Comparison of ENCODE assay signal across 1 cellular context in the genomic region with DNA sequence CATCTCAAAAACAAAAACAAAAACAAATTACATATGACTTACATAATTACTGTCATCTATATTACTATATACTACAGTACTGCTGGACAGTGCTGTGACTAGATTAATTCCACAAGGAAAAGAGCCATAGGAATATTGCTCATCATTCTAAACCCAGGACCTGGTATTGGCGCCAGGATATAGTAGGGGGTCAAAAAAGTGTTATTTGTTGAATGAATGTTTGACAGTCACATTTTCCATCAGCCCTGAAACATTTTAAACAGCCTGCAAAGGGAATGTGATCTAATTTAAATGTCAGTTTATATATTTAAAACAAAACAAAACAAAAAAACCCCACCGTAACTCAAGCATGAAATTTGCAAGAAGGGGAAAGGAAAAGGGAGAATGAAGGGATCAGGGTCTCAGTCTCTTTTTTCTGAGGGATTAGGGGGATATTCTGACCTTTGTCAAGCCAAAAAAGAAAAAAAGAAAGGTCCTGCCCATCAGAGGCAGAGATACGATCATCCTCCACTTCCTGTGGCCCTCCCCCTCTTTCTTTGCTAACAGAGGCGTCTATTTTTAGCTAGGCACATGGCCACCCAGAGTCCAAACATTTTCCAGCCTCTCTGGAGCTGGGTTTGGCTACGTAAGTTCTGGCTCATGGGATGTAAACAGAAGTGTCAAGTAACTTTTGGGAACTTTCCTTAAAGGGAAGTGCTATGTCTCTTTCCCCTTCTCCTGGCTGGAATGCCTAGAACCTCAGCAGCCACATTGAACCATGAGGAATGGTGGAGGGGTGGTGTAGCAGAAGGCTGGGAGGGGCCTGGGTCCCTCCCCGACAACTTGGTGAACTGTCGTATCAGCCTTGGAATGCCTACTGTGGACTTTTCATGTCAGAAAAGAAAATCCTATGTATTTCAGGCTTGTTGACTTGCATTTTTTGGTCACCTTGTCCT.
A peak's percentile ranks its signal among the peaks of the same experiment; 100 is the strongest.
TF ChIP-seq lines count a peak whose summit lies in the region.

No MANE protein-coding gene starts in this region.

TF ChIP-seq in K562, 482 proteins besides CTCF, POLR2A, EP300 and RAD21 (continued from another document and continues in another):
- TF ChIP-seq MGA (IDR thresholded peaks at IDR 0.05) = peak; percentile 95
- no peak for TF ChIP-seq ZNF830 (CRISPR knock-in tag; IDR thresholded peaks at IDR 0.05)
- peak; percentile 89; the same call in 1 of the 2 replicates for TF ChIP-seq HDAC2 (IDR thresholded peaks at IDR 0.05)
- 0 out of 2 replicates have a peak, but pooled peaks have one; percentile 30 for TF ChIP-seq NCOA1 (IDR thresholded peaks at IDR 0.05; ENCODE audit: low read depth)
- no peak for TF ChIP-seq ZBTB1 (CRISPR knock-in tag; IDR thresholded peaks at IDR 0.05; ENCODE audit: borderline replicate concordance, low read depth)
- no peak for TF ChIP-seq MXI1 (IDR thresholded peaks at IDR 0.05; ENCODE audit: low read depth, low read length)
- peak; percentile 74 for TF ChIP-seq ATF7 (IDR thresholded peaks at IDR 0.05)
- TF ChIP-seq U2AF2 (optimal IDR thresholded peaks at IDR 0.05; ENCODE audit: low read depth, low read length) = no peak
- no peak for TF ChIP-seq ZNF778 (CRISPR knock-in tag; IDR thresholded peaks at IDR 0.05)
- no peak for TF ChIP-seq XRCC4 (IDR thresholded peaks at IDR 0.05; ENCODE audit: extremely low read depth, insufficient read depth, insufficient read length)
- TF ChIP-seq PHB2 (IDR thresholded peaks at IDR 0.05; ENCODE audit: low read depth) = no peak
- TF ChIP-seq NFATC3 (IDR thresholded peaks at IDR 0.05) = no peak
- no peak for TF ChIP-seq CEBPG (CRISPR knock-in tag; IDR thresholded peaks at IDR 0.05)
- no peak for TF ChIP-seq CEBPG (tag; conservative IDR thresholded peaks at IDR 0.05 in 1 of 2, IDR thresholded peaks at IDR 0.05 in 1 of 2)
- TF ChIP-seq, protein P1, sequence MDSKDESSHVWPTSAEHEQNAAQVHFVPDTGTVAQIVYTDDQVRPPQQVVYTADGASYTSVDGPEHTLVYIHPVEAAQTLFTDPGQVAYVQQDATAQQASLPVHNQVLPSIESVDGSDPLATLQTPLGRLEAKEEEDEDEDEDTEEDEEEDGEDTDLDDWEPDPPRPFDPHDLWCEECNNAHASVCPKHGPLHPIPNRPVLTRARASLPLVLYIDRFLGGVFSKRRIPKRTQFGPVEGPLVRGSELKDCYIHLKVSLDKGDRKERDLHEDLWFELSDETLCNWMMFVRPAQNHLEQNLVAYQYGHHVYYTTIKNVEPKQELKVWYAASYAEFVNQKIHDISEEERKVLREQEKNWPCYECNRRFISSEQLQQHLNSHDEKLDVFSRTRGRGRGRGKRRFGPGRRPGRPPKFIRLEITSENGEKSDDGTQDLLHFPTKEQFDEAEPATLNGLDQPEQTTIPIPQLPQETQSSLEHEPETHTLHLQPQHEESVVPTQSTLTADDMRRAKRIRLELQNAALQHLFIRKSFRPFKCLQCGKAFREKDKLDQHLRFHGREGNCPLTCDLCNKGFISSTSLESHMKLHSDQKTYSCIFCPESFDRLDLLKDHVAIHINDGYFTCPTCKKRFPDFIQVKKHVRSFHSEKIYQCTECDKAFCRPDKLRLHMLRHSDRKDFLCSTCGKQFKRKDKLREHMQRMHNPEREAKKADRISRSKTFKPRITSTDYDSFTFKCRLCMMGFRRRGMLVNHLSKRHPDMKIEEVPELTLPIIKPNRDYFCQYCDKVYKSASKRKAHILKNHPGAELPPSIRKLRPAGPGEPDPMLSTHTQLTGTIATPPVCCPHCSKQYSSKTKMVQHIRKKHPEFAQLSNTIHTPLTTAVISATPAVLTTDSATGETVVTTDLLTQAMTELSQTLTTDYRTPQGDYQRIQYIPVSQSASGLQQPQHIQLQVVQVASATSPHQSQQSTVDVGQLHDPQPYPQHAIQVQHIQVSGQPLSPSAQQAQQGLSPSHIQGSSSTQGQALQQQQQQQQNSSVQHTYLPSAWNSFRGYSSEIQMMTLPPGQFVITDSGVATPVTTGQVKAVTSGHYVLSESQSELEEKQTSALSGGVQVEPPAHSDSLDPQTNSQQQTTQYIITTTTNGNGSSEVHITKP (IDR thresholded peaks at IDR 0.05; ENCODE audit: partially characterized antibody) = no peak
- TF ChIP-seq PTRF (tag; IDR thresholded peaks at IDR 0.05) = no peak
- TF ChIP-seq POU5F1 (IDR thresholded peaks at IDR 0.05; ENCODE audit: borderline replicate concordance, low read depth, low read length, partially characterized antibody) = no peak
- TF ChIP-seq SNRNP70 (optimal IDR thresholded peaks at IDR 0.05; ENCODE audit: low read depth, low read length) = no peak
- TF ChIP-seq, protein P2, sequence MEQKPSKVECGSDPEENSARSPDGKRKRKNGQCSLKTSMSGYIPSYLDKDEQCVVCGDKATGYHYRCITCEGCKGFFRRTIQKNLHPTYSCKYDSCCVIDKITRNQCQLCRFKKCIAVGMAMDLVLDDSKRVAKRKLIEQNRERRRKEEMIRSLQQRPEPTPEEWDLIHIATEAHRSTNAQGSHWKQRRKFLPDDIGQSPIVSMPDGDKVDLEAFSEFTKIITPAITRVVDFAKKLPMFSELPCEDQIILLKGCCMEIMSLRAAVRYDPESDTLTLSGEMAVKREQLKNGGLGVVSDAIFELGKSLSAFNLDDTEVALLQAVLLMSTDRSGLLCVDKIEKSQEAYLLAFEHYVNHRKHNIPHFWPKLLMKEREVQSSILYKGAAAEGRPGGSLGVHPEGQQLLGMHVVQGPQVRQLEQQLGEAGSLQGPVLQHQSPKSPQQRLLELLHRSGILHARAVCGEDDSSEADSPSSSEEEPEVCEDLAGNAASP (IDR thresholded peaks at IDR 0.05) = no peak
- TF ChIP-seq MCM5 (IDR thresholded peaks at IDR 0.05; ENCODE audit: low read depth) = no peak
- TF ChIP-seq COPS2 (conservative IDR thresholded peaks at IDR 0.05) = no peak
- no peak for TF ChIP-seq ZNF436 (CRISPR knock-in tag; IDR thresholded peaks at IDR 0.05)
- no peak for TF ChIP-seq MYNN (IDR thresholded peaks at IDR 0.05)
- no peak for TF ChIP-seq MYNN (CRISPR knock-in tag; IDR thresholded peaks at IDR 0.05)
- no peak; the same call in 1 of the 2 replicates for TF ChIP-seq ZNF121 (CRISPR knock-in tag; conservative IDR thresholded peaks at IDR 0.05)
- no peak for TF ChIP-seq ZNF146 (CRISPR knock-in tag; IDR thresholded peaks at IDR 0.05; ENCODE audit: unreplicated experiment)
- peak in 1 of 2 experiments; percentile 65; a peak in 1 of 3 replicates for TF ChIP-seq CBX3 (IDR thresholded peaks at IDR 0.05; ENCODE audit: borderline replicate concordance in 1 of 2, low read length in 2 of 2)
- no peak for TF ChIP-seq E2F3 (CRISPR knock-in tag; IDR thresholded peaks at IDR 0.05)
- no peak; the same call in 1 of the 2 replicates for TF ChIP-seq ELF4 (CRISPR knock-in tag; IDR thresholded peaks at IDR 0.05)
- peak; percentile 90 for TF ChIP-seq ZKSCAN8 (CRISPR knock-in tag; IDR thresholded peaks at IDR 0.05)
- TF ChIP-seq PCBP2 (IDR thresholded peaks at IDR 0.05; ENCODE audit: low read depth, low read length, poor library complexity, severe bottlenecking) = no peak
- TF ChIP-seq CHD1 (IDR thresholded peaks at IDR 0.05; ENCODE audit: low read length) = no peak
- TF ChIP-seq SRSF3 (IDR thresholded peaks at IDR 0.05; ENCODE audit: insufficient read depth, low read length) = no peak
- TF ChIP-seq, protein P3, sequence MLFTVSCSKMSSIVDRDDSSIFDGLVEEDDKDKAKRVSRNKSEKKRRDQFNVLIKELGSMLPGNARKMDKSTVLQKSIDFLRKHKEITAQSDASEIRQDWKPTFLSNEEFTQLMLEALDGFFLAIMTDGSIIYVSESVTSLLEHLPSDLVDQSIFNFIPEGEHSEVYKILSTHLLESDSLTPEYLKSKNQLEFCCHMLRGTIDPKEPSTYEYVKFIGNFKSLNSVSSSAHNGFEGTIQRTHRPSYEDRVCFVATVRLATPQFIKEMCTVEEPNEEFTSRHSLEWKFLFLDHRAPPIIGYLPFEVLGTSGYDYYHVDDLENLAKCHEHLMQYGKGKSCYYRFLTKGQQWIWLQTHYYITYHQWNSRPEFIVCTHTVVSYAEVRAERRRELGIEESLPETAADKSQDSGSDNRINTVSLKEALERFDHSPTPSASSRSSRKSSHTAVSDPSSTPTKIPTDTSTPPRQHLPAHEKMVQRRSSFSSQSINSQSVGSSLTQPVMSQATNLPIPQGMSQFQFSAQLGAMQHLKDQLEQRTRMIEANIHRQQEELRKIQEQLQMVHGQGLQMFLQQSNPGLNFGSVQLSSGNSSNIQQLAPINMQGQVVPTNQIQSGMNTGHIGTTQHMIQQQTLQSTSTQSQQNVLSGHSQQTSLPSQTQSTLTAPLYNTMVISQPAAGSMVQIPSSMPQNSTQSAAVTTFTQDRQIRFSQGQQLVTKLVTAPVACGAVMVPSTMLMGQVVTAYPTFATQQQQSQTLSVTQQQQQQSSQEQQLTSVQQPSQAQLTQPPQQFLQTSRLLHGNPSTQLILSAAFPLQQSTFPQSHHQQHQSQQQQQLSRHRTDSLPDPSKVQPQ (CRISPR knock-in tag; IDR thresholded peaks at IDR 0.05; ENCODE audit: borderline replicate concordance) = no peak
- no peak for TF ChIP-seq CGGBP1 (CRISPR knock-in tag; IDR thresholded peaks at IDR 0.05)
- TF ChIP-seq GATAD2B (IDR thresholded peaks at IDR 0.05; ENCODE audit: borderline replicate concordance) = peak; percentile 85
- 0 out of 2 replicates have a peak, but pooled peaks have one; percentile 64 for TF ChIP-seq PTTG1 (tag; IDR thresholded peaks at IDR 0.05; ENCODE audit: low read depth)
- no peak for TF ChIP-seq ZNF282 (CRISPR knock-in tag; IDR thresholded peaks at IDR 0.05)
- no peak for TF ChIP-seq ILK (tag; IDR thresholded peaks at IDR 0.05; ENCODE audit: borderline replicate concordance, low read depth)
